Comparison of ENCODE assay signal across 25 cellular contexts in genomic region chr4:8896506-8896905, GRCh38. TPM values are rescaled to one million over a fixed set of nuclear protein-coding genes. Genes with fewer than 3 reads are reported as not detected.
DNase-seq lines count a peak whose midpoint lies in the region; ATAC-seq, FAIRE-seq and TF ChIP-seq lines count a peak whose summit lies in the region.
"Had no signal": no experiment of that assay in that cellular context is flagged by ENCODE, and none has a peak within 500 bp of the region (broad histone marks: within the 10 kb centered on the region; RNA-seq: fewer than 3 reads in every experiment).

No MANE protein-coding gene starts in this region.

- POLR2A ChIA-PET in WTC11 (lab: Charles Lee) (no interaction called here), H1 (lab: Charles Lee; ENCODE audit: partially characterized antibody) (interaction anchor here (0.7 kb wide), 1 partner anchor 50 kb away, joined by 3 read pairs; no protein-coding TSS in a partner anchor)

- no peak for TF ChIP-seq EP300 in H1 (IDR thresholded peaks at IDR 0.05; ENCODE audit: borderline replicate concordance in 1 of 2, low read depth in 2 of 2, low read length in 2 of 2)

- peak overlapping the region; percentile 62 for H3K4me2 ChIP-seq in GM23338
- no peak overlapping the region; a peak in 1 of 4 replicates for H3K4me2 ChIP-seq in H1 (ENCODE audit: insufficient read depth in 1 of 2, low read depth in 2 of 2, low read length in 2 of 2)
- H3K4me2 ChIP-seq in trophoblast cell (ENCODE audit: low read length) = no peak overlapping the region
- H3K4me2 ChIP-seq: BLaER1 had no signal

- H3K27me3 Mint-ChIP-seq in GM23338 (ENCODE audit: insufficient read depth, low read depth, poor library complexity) (peaks cover 69% of the 10 kb centered on the region), WTC11 (ENCODE audit: low read depth) (peaks cover 75% of the 10 kb centered on the region)

- no peaks in the 10 kb centered on the region for H3F3A ChIP-seq in GM23338 (replicated peaks; ENCODE audit: low read depth)

- H2BK5ac ChIP-seq in H1 (ENCODE audit: low read depth, low read length) = no peak overlapping the region
- H2BK5ac ChIP-seq in trophoblast cell (ENCODE audit: low read depth, low read length, poor library complexity) = no peak overlapping the region

- no peaks in the 10 kb centered on the region for H3K79me1 ChIP-seq in H1 (ENCODE audit: low read depth, low read length)
- no peaks in the 10 kb centered on the region for H3K79me1 ChIP-seq in trophoblast cell (ENCODE audit: low read length)

- H4K20me1 ChIP-seq in GM23338 (replicated peaks; ENCODE audit: insufficient read depth) (no peaks in the 10 kb centered on the region), H1 (replicated peaks in 1 of 2; ENCODE audit: control insufficient read depth in 1 of 2, insufficient read depth in 2 of 2, low read length in 2 of 2) (peaks cover 8 to 9% of the 10 kb centered on the region in 2 experiments)

- no peak overlapping the region for H4K91ac ChIP-seq in H1 (replicated peaks; ENCODE audit: insufficient read length, low read length)
- H4K91ac ChIP-seq in trophoblast cell (ENCODE audit: low read depth, low read length) = no peak overlapping the region

- H2BK12ac ChIP-seq in H1 (ENCODE audit: low read depth, low read length) (no peak overlapping the region; the same call in 1 of the 2 replicates), trophoblast cell (ENCODE audit: low read length) (no peak overlapping the region)

- H3K27me3 ChIP-seq in GM23338 (ENCODE audit: insufficient read depth) (peaks cover 71% of the 10 kb centered on the region), H1 (replicated peaks in 1 of 4; ENCODE audit: control insufficient read depth in 3 of 4, extremely low read depth in 1 of 4, insufficient read depth in 3 of 4, low read length in 3 of 4) (peaks cover 43 to 62% (median 54%) of the 10 kb centered on the region in 4 experiments), trophoblast cell (ENCODE audit: insufficient read depth, low read length) (peaks cover 42% of the 10 kb centered on the region)

- no peak overlapping the region for H3K4me3 ChIP-seq in GM23338
- no peak overlapping the region for H3K4me3 ChIP-seq in H1 (ENCODE audit: extremely low read depth in 1 of 4, insufficient read depth in 2 of 4, low read depth in 3 of 4, low read length in 4 of 4)
- H3K4me3 ChIP-seq in trophoblast cell (ENCODE audit: low read depth, low read length) = peak overlapping the region; percentile 7
- H3K4me3 ChIP-seq: BLaER1 had no signal

- no peak overlapping the region for H4K8ac ChIP-seq in H1 (ENCODE audit: extremely low read depth, insufficient read depth, low read length)
- no peak overlapping the region for H4K8ac ChIP-seq in trophoblast cell (ENCODE audit: low read depth, low read length)

- no peak for TF ChIP-seq RAD21 in H1 (IDR thresholded peaks at IDR 0.05 in 1 of 2, conservative IDR thresholded peaks at IDR 0.05 in 1 of 2; ENCODE audit: low read depth in 2 of 2, low read length in 2 of 2)

- H3K79me2 ChIP-seq in GM23338 (replicated peaks; ENCODE audit: insufficient read depth) (no peaks in the 10 kb centered on the region), H1 (ENCODE audit: control insufficient read depth in 1 of 2, insufficient read depth in 2 of 2, low read length in 2 of 2) (no peaks in the 10 kb centered on the region), trophoblast cell (ENCODE audit: control insufficient read depth, insufficient read depth, low read length, poor library complexity) (no peaks in the 10 kb centered on the region)

- no peak overlapping the region for H3K56ac ChIP-seq in H1 (replicated peaks; ENCODE audit: insufficient read length, low read depth, low read length)

- H3K23ac ChIP-seq in H1 (ENCODE audit: insufficient read length) (no peak overlapping the region), trophoblast cell (ENCODE audit: low read length) (no peak overlapping the region)

- H3K36me3 ChIP-seq in GM23338 (ENCODE audit: insufficient read depth) = peaks cover 3% of the 10 kb centered on the region; the same call in 1 of the 2 replicates
- H3K36me3 ChIP-seq in H1 (ENCODE audit: control insufficient read depth in 2 of 4, insufficient read depth in 4 of 4, low read length in 3 of 4) = peaks cover 0 to 3% (median 0%) of the 10 kb centered on the region in 4 experiments; a peak in 1 of 8 replicates
- no peaks in the 10 kb centered on the region for H3K36me3 ChIP-seq in trophoblast cell (ENCODE audit: control insufficient read depth in 1 of 2, insufficient read depth in 2 of 2, low read length in 2 of 2)
- H3K36me3 ChIP-seq: BE2C, BLaER1 had no signal

- H2BK15ac ChIP-seq in H1 (ENCODE audit: low read length) = no peak overlapping the region

- peaks cover 12% of the 10 kb centered on the region; the same call in 1 of the 2 replicates for H3K23me2 ChIP-seq in H1 (ENCODE audit: low read depth, low read length)

- FAIRE-seq in H1 (lab: Jason Lieb, UNC) = no peak
- FAIRE-seq in GM12892 (lab: Jason Lieb, UNC) = no peak
- FAIRE-seq: A204.1, G401.6, GM12891, GM18507 had no signal

- H3K27ac ChIP-seq in GM23338 (ENCODE audit: low read depth) = no peak overlapping the region
- no peak overlapping the region for H3K27ac ChIP-seq in H1 (ENCODE audit: low read depth, low read length)
- no peak overlapping the region for H3K27ac ChIP-seq in trophoblast cell (ENCODE audit: low read depth, low read length)
- H3K27ac ChIP-seq: BLaER1 had no signal

- DNase-seq in GM23338 (ENCODE audit: low spot score) (no peak), WTC11 (ENCODE audit: low spot score) (no peak), H1 (ENCODE audit: low read depth in 1 of 2, low spot score in 2 of 2) (no peak), trophoblast cell (no peak), GM12892 (ENCODE audit: insufficient read length) (no peak)
- DNase-seq in stimulated activated naive CD4-positive, alpha-beta T cell treated with Interleukin-2 at 50 U/mL for 16 hours (lab: John Stamatoyannopoulos, UW) = no peak
- DNase-seq: 8988T; ACHN; BE2C; C1 segment of cervical spinal cord; CD4-positive, alpha-beta memory T cell; CD4-positive, CD25-positive, alpha-beta regulatory T cell; CD8-positive, alpha-beta memory T cell; COR-L47; DMS 273 treated with DMSO at 0.1 percent for 48 hours; DMS79 treated with DMSO at 0.1 percent for 48 hours; GF-D8 had no signal

- no peak overlapping the region for H3K4me3 Mint-ChIP-seq in GM23338
- 0 out of 2 replicates have a peak overlapping the region, but pooled peaks have one; percentile 12 for H3K4me3 Mint-ChIP-seq in WTC11
- H3K4me3 Mint-ChIP-seq: CD14-positive monocyte; CD4-positive, alpha-beta memory T cell; CD4-positive, CD25-positive, alpha-beta regulatory T cell; CD8-positive, alpha-beta memory T cell had no signal

- no peak overlapping the region for H2AFZ ChIP-seq in GM23338
- no peak overlapping the region for H2AFZ ChIP-seq in H1 (ENCODE audit: low read length)
- no peak overlapping the region for H2AFZ ChIP-seq in trophoblast cell (ENCODE audit: insufficient read depth, low read length, poor library complexity)

- no peak overlapping the region for H3K18ac ChIP-seq in H1 (ENCODE audit: extremely low read depth, low read length)
- no peak overlapping the region for H3K18ac ChIP-seq in trophoblast cell (ENCODE audit: low read length)

- H2BK20ac ChIP-seq in H1 (ENCODE audit: low read length) = no peak overlapping the region

- H3K4ac ChIP-seq in H1 (replicated peaks; ENCODE audit: insufficient read length, low read depth, low read length) (no peak overlapping the region), trophoblast cell (ENCODE audit: low read depth, low read length) (no peak overlapping the region)

- TF ChIP-seq POLR2A in H1 (IDR thresholded peaks at IDR 0.05; ENCODE audit: control extremely low read depth in 1 of 2, low read depth in 2 of 2, low read length in 2 of 2) = no peak
- TF ChIP-seq POLR2A in GM12892 (IDR thresholded peaks at IDR 0.05; ENCODE audit: low read depth, low read length) = no peak

- no peak overlapping the region for H3K9ac ChIP-seq in H1 (replicated peaks in 1 of 4; ENCODE audit: extremely low read depth in 1 of 4, low read depth in 3 of 4, low read length in 3 of 4)
- H3K9ac ChIP-seq in trophoblast cell (ENCODE audit: low read length) = no peak overlapping the region
- H3K9ac ChIP-seq: BLaER1 had no signal

- TF ChIP-seq CTCF in GM23338 (conservative IDR thresholded peaks at IDR 0.05; ENCODE audit: low read depth in 2 of 2) = no peak
- no peak for TF ChIP-seq CTCF in WTC11 (IDR thresholded peaks at IDR 0.05)
- no peak for TF ChIP-seq CTCF in H1 (IDR thresholded peaks at IDR 0.05; ENCODE audit: control extremely low read depth in 1 of 3, insufficient read depth in 1 of 3, low read depth in 1 of 3, low read length in 3 of 3)

- no peak overlapping the region for H2AK5ac ChIP-seq in H1 (ENCODE audit: low read depth, low read length)
- no peak overlapping the region for H2AK5ac ChIP-seq in trophoblast cell (ENCODE audit: low read length)

- peaks cover 20% of the 10 kb centered on the region for H3K9me3 Mint-ChIP-seq in GM23338
- H3K9me3 Mint-ChIP-seq in WTC11 = peaks cover 11% of the 10 kb centered on the region

- H3K4me1 ChIP-seq in GM23338 (ENCODE audit: insufficient read depth) (peaks cover 15% of the 10 kb centered on the region; the same call in 1 of the 2 replicates), H1 (replicated peaks in 1 of 4; ENCODE audit: control insufficient read depth in 3 of 4, insufficient read depth in 4 of 4, low read length in 3 of 4) (peaks cover 0 to 34% (median 24%) of the 10 kb centered on the region in 4 experiments; a peak in 6 of 7 replicates), trophoblast cell (ENCODE audit: control insufficient read depth in 1 of 2, insufficient read depth in 2 of 2, low read length in 2 of 2) (peaks cover 0 to 3% of the 10 kb centered on the region in 2 experiments)
- H3K4me1 ChIP-seq: BE2C had no signal

- H3K9me3 ChIP-seq in H1 (ENCODE audit: insufficient read depth in 2 of 2, low read depth in 1 of 2, low read length in 1 of 2) = peaks cover 8 to 19% of the 10 kb centered on the region in 2 experiments; a peak in 3 of 4 replicates
- H3K9me3 ChIP-seq in trophoblast cell (ENCODE audit: insufficient read depth, low read depth, low read length) = peaks cover 22% of the 10 kb centered on the region
- H3K9me3 ChIP-seq: BE2C had no signal

- ATAC-seq in GM23338 (no peak), WTC11 (no peak), HG03108 (IDR thresholded peaks at IDR 0.05; ENCODE audit: unreplicated experiment) (no peak)

- no peaks in the 10 kb centered on the region for H3K9me2 ChIP-seq in GM23338 (ENCODE audit: insufficient read depth)

- H4K5ac ChIP-seq in H1 (ENCODE audit: insufficient read length, low read depth, low read length) = no peak overlapping the region

- H3K14ac ChIP-seq in H1 (ENCODE audit: insufficient read length) (no peak overlapping the region), trophoblast cell (ENCODE audit: low read length) (no peak overlapping the region)

- CTCF ChIA-PET in WTC11 (lab: Charles Lee) = interaction anchor here (0.9 to 2.7 kb wide), 6 partner anchors 10 to 289 kb away, joined by 3 to 22 read pairs (median 4); no protein-coding TSS in a partner anchor
- CTCF ChIA-PET in H1 (lab: Charles Lee; ENCODE audit: partially characterized antibody) = interaction anchor here (0.7 to 6.1 kb wide), 6 partner anchors 9 to 40 kb away, joined by 3 to 31 read pairs (median 4); no protein-coding TSS in a partner anchor

- WGBS in H1 (ENCODE audit: extremely low coverage in 1 of 2, insufficient coverage in 1 of 2, insufficient read length in 1 of 2, insufficient replicate concordance in 2 of 2, low coverage in 1 of 2, low lambda C conversion rate in 2 of 2, missing lambda C conversion rate in 1 of 2), 2 experiments = 79% methylated on average over 5 of the region's 5 CpGs; no CpG with 5 or more reads in 1 of the 2 experiments
- no CpG with 5 or more reads among the region's 5 CpGs for WGBS in trophoblast cell (ENCODE audit: extremely low coverage, insufficient coverage, insufficient read length)

- no peak overlapping the region for H3K27ac Mint-ChIP-seq in GM23338
- H3K27ac Mint-ChIP-seq in WTC11 = no peak overlapping the region
- H3K27ac Mint-ChIP-seq: CD14-positive monocyte; CD4-positive, alpha-beta memory T cell; CD4-positive, CD25-positive, alpha-beta regulatory T cell; CD8-positive, alpha-beta memory T cell had no signal

- H2BK120ac ChIP-seq in H1 (replicated peaks; ENCODE audit: low read depth, low read length) = no peak overlapping the region
- no peak overlapping the region for H2BK120ac ChIP-seq in trophoblast cell (ENCODE audit: insufficient read depth, low read length, poor library complexity)

- no peak overlapping the region for H4K12ac ChIP-seq in trophoblast cell (ENCODE audit: low read depth, low read length)

- H3K4me1 Mint-ChIP-seq in GM23338 = peaks cover 25% of the 10 kb centered on the region
- peaks cover 28% of the 10 kb centered on the region for H3K4me1 Mint-ChIP-seq in WTC11
- H3K4me1 Mint-ChIP-seq: CD14-positive monocyte; CD4-positive, CD25-positive, alpha-beta regulatory T cell had no signal

- H3K36me3 Mint-ChIP-seq in GM23338 (ENCODE audit: low read depth) (peaks cover 8% of the 10 kb centered on the region), WTC11 (peaks cover 12% of the 10 kb centered on the region)
- H3K36me3 Mint-ChIP-seq: CD14-positive monocyte; CD4-positive, alpha-beta memory T cell; CD4-positive, CD25-positive, alpha-beta regulatory T cell; CD8-positive, alpha-beta memory T cell had no signal

RNA-seq across cellular contexts. Expression of gene HMX1, which starts 24.9 kb away (rescaled TPM):
- 0.69 TPM in 1 of 2 replicates, not detected in the other for total RNA-seq in GM23338 (2014; rRNA removed; shearing (Covaris generic))
- polyA plus RNA-seq in GM23338 (2016; fragmentation: Nextera tagmentation; extraction: Ambion mirVana) (0.23 TPM in 1 of 2 replicates, not detected in the other), H1 (2011; rRNA removed) (0.08 TPM in 1 of 2 replicates, not detected in the other)
- 6.9 to 10.0 TPM (median 7.8 TPM) in 3 replicates for total RNA-seq in WTC11 (2021)
- total RNA-seq in H1 (2021; fragmentation: NEBNext Ultra II Directional; extraction: Animal tissue kit (Norgen Biotek cat#: 25700)) = 0.26 and 0.34 TPM in 2 replicates
- polyA plus RNA-seq in H1 (2011; cell fraction: cytosol; rRNA removed) = 0.10 TPM
- polyA plus RNA-seq in H1 (2011; cell fraction: nucleus; rRNA removed) = 0.07 TPM
- polyA plus RNA-seq in H1 (2012, experiment 1 of 2) = not detected in 4 replicates
- polyA plus RNA-seq in H1 (2012, experiment 2 of 2) = not detected
- 0.18 TPM for polyA plus RNA-seq in H1 (2013, experiment 1 of 2)
- 0.06 TPM for polyA plus RNA-seq in H1 (2013, experiment 2 of 2)
- polyA minus RNA-seq in H1 (2011; rRNA and poly(A)+ RNA removed) = not detected in 2 replicates
- polyA minus RNA-seq in H1 (2011; cell fraction: cytosol; rRNA and poly(A)+ RNA removed) = not detected
- polyA minus RNA-seq in H1 (2011; cell fraction: nucleus; rRNA and poly(A)+ RNA removed) = not detected
- polyA plus RNA-seq in trophoblast cell (2013) = 0.72 and 0.77 TPM in 2 replicates
- not detected for polyA plus RNA-seq in GM12892 (2012; ENCODE audit: missing spikeins)
- total RNA-seq: CD4-positive, alpha-beta memory T cell; CD4-positive, CD25-positive, alpha-beta regulatory T cell; CD8-positive, alpha-beta memory T cell had no signal
- polyA plus RNA-seq: AG04450; CD14-positive monocyte; CD4-positive, alpha-beta memory T cell; CD4-positive, CD25-positive, alpha-beta regulatory T cell; CD8-positive, alpha-beta memory T cell had no signal
